ENCODE assay signal across 20 cellular contexts in genomic region chr4:67054901-67055300, GRCh38.
"Had no signal": no experiment of that assay in that cellular context is flagged by ENCODE, and none has a peak within 500 bp of the region (broad histone marks: within the 10 kb centered on the region; RNA-seq: fewer than 3 reads in every experiment).

No MANE protein-coding gene starts in this region.

- H3K4me1 Mint-ChIP-seq: naive thymus-derived CD4-positive, alpha-beta T cell; stimulated activated effector memory CD8-positive, alpha-beta T cell treated with anti-CD3 and anti-CD28 coated beads, Interleukin-12 subunit alpha, Interleukin-12 subunit beta, amount 100 ng/mL, for 72 hours had no signal

- H3K9me3 ChIP-seq: heart left ventricle, tibial artery, upper lobe of left lung, uterus had no signal

- H3K4me3 ChIP-seq: coronary artery, dorsolateral prefrontal cortex, heart left ventricle, smooth muscle cell, tibial artery, upper lobe of left lung, uterus had no signal

- H3K27ac Mint-ChIP-seq: naive thymus-derived CD4-positive, alpha-beta T cell; nephron progenitor cell; stimulated activated effector memory CD8-positive, alpha-beta T cell treated with anti-CD3 and anti-CD28 coated beads, Interleukin-12 subunit alpha, Interleukin-12 subunit beta, amount 100 ng/mL, for 72 hours had no signal

- H3K27ac ChIP-seq: coronary artery, dorsolateral prefrontal cortex, heart left ventricle, tibial artery, upper lobe of left lung, uterus had no signal

- DNase-seq: dorsolateral prefrontal cortex; effector CD8-positive, alpha-beta T cell; foreskin melanocyte; heart left ventricle; hippocampal formation; kidney glomerular epithelial cell; mesendoderm; naive thymus-derived CD4-positive, alpha-beta T cell; nephron progenitor cell; posterior cingulate gyrus; right cardiac atrium; stimulated activated CD4-positive, alpha-beta T cell treated with anti-CD3 and anti-CD28 coated beads, Interleukin-2, amount 100 ng/mL, for 48 hours; stimulated activated CD8-positive, alpha-beta memory T cell treated with anti-CD3 and anti-CD28 coated beads, Interleukin-4, amount 100 ng/mL, for 48 hours; stimulated activated naive CD8-positive, alpha-beta T cell treated with anti-CD3 and anti-CD28 coated beads, Interleukin-15, Interleukin-2, amounts not matched to agents 100 U/mL and 50 U/mL, for 24 hours; tibial artery; upper lobe of left lung; uterus had no signal

- H3K9me3 Mint-ChIP-seq: nephron progenitor cell had no signal

- H3K27me3 ChIP-seq: dorsolateral prefrontal cortex, heart left ventricle, tibial artery, upper lobe of left lung, uterus had no signal

- H3K36me3 Mint-ChIP-seq: naive thymus-derived CD4-positive, alpha-beta T cell; stimulated activated effector memory CD8-positive, alpha-beta T cell treated with anti-CD3 and anti-CD28 coated beads, Interleukin-12 subunit alpha, Interleukin-12 subunit beta, amount 100 ng/mL, for 72 hours had no signal

- H3K4me3 Mint-ChIP-seq: naive thymus-derived CD4-positive, alpha-beta T cell; nephron progenitor cell; stimulated activated effector memory CD8-positive, alpha-beta T cell treated with anti-CD3 and anti-CD28 coated beads, Interleukin-12 subunit alpha, Interleukin-12 subunit beta, amount 100 ng/mL, for 72 hours had no signal

- H3K36me3 ChIP-seq: heart left ventricle, tibial artery, upper lobe of left lung, uterus had no signal
